In genomic region chr1:24849653-24850295, GRCh38 we compare ENCODE assay signal across 9 cellular contexts.
A peak's percentile ranks its signal among the peaks of the same experiment; 100 is the strongest.
DNase-seq lines count a peak whose midpoint lies in the region; ATAC-seq and TF ChIP-seq lines count a peak whose summit lies in the region.
"Had no signal": no experiment of that assay in that cellular context is flagged by ENCODE, and none has a peak within 500 bp of the region (broad histone marks: within the 10 kb centered on the region; RNA-seq: fewer than 3 reads in every experiment).

No MANE protein-coding gene starts in this region.

- peak; percentile 53 to 60 for TF ChIP-seq RAD21 in liver (IDR thresholded peaks at IDR 0.05)

- CTCF ChIA-PET in activated CD4-positive, alpha-beta memory T cell treated with anti-CD3 and anti-CD28 coated beads, Interleukin-2, amount 10 ng/mL, durations not matched to agents 7 days and 5 days (lab: Charles Lee) = interaction anchor here (0.6 to 6.1 kb wide), 7 partner anchors 14 to 355 kb away, joined by 3 to 36 read pairs (median 12); no protein-coding TSS in a partner anchor

- POLR2A ChIA-PET in activated CD4-positive, alpha-beta memory T cell treated with anti-CD3 and anti-CD28 coated beads, Interleukin-2, amount 10 ng/mL, durations not matched to agents 7 days and 5 days (lab: Charles Lee) = interaction anchor here (2.0 to 2.6 kb wide), 2 partner anchors 187 to 250 kb away, joined by 7 to 10 read pairs; no protein-coding TSS in a partner anchor

- H3K4me1 Mint-ChIP-seq in activated CD4-positive, alpha-beta memory T cell treated with anti-CD3 and anti-CD28 coated beads, Interleukin-2, amount 10 ng/mL, durations not matched to agents 7 days and 5 days = peaks cover 26% of the 10 kb centered on the region

- no peak overlapping the region for H3K9ac ChIP-seq in liver (ENCODE audit: low read depth in 1 of 2, low read length in 2 of 2)

- H3K27ac ChIP-seq in liver (ENCODE audit: low read depth in 1 of 2, low read length in 2 of 2) = no peak overlapping the region
- H3K27ac ChIP-seq: thoracic aorta had no signal

- H3K4me3 Mint-ChIP-seq in activated CD4-positive, alpha-beta memory T cell treated with anti-CD3 and anti-CD28 coated beads, Interleukin-2, amount 10 ng/mL, durations not matched to agents 7 days and 5 days = peak overlapping the region; percentile 11

- H3K4me3 ChIP-seq in liver (ENCODE audit: low read depth in 1 of 3, low read length in 3 of 3) = no peak overlapping the region

- no peaks in the 10 kb centered on the region for H3K36me3 Mint-ChIP-seq in activated CD4-positive, alpha-beta memory T cell treated with anti-CD3 and anti-CD28 coated beads, Interleukin-2, amount 10 ng/mL, durations not matched to agents 7 days and 5 days (ENCODE audit: low read depth)

- no peak overlapping the region for H3K27ac Mint-ChIP-seq in activated CD4-positive, alpha-beta memory T cell treated with anti-CD3 and anti-CD28 coated beads, Interleukin-2, amount 10 ng/mL, durations not matched to agents 7 days and 5 days

- 52% methylated on average over 10 of the region's 10 CpGs for WGBS in liver

- H3K9me3 ChIP-seq in liver (ENCODE audit: control insufficient read depth in 4 of 4, low read length in 3 of 4) = no peaks in the 10 kb centered on the region
- H3K9me3 ChIP-seq: thoracic aorta had no signal

- no peaks in the 10 kb centered on the region for H3K9me3 Mint-ChIP-seq in activated CD4-positive, alpha-beta memory T cell treated with anti-CD3 and anti-CD28 coated beads, Interleukin-2, amount 10 ng/mL, durations not matched to agents 7 days and 5 days

- in situ Hi-C loops in Caki2 (cut with HindIII; ENCODE audit: low pct_unique_long_range_greater_than_20kb, low sequenced_read_pairs) = no loop called here

- DNase-seq in Caki2 (ENCODE audit: low read depth) (peak; percentile 41), HT1080 (ENCODE audit: low read depth) (peak; percentile 44), NCI-H1694 treated with DMSO at 0.1 percent for 48 hours (lab: John Stamatoyannopoulos, UW) (no peak), NCI-H226 (no peak)
- peak; percentile 34 for DNase-seq in activated CD4-positive, alpha-beta memory T cell treated with anti-CD3 and anti-CD28 coated beads, Interleukin-2, amount 10 ng/mL, durations not matched to agents 7 days and 5 days

- ATAC-seq in GM18907 (IDR thresholded peaks at IDR 0.05; ENCODE audit: unreplicated experiment) (no peak), HG02759 (IDR thresholded peaks at IDR 0.05; ENCODE audit: unreplicated experiment) (no peak)

- TF ChIP-seq CTCF in liver (IDR thresholded peaks at IDR 0.05; ENCODE audit: low read depth, low read length, missing input control) = no peak

- no peaks in the 10 kb centered on the region for H3K27me3 ChIP-seq in liver (ENCODE audit: control insufficient read depth in 4 of 4, insufficient read depth in 4 of 4, low read length in 3 of 4)

- no peaks in the 10 kb centered on the region for H3K36me3 ChIP-seq in liver (ENCODE audit: control insufficient read depth in 4 of 4, insufficient read depth in 3 of 4, low read depth in 1 of 4, low read length in 3 of 4)
- H3K36me3 ChIP-seq: thoracic aorta had no signal

- H3K27me3 Mint-ChIP-seq in activated CD4-positive, alpha-beta memory T cell treated with anti-CD3 and anti-CD28 coated beads, Interleukin-2, amount 10 ng/mL, durations not matched to agents 7 days and 5 days = peaks cover 28% of the 10 kb centered on the region

- H3K4me1 ChIP-seq in liver (ENCODE audit: control insufficient read depth in 4 of 4, insufficient read depth in 4 of 4, low read length in 3 of 4) = peaks cover 0 to 16% (median 9%) of the 10 kb centered on the region in 4 donors

TF ChIP-seq in liver, 16 proteins besides CTCF, POLR2A, EP300 and RAD21:
- TF ChIP-seq YY1 (IDR thresholded peaks at IDR 0.05) (no peak), HNF4A (conservative IDR thresholded peaks at IDR 0.05) (no peak), EGR1 (IDR thresholded peaks at IDR 0.05; ENCODE audit: low read depth in 2 of 2) (no peak), TAF1 (conservative IDR thresholded peaks at IDR 0.05) (no peak), SP1 (IDR thresholded peaks at IDR 0.05) (no peak), ZBTB33 (IDR thresholded peaks at IDR 0.05) (no peak), JUND (IDR thresholded peaks at IDR 0.05) (no peak), REST (IDR thresholded peaks at IDR 0.05) (no peak), ATF3 (IDR thresholded peaks at IDR 0.05) (no peak), GABPA (IDR thresholded peaks at IDR 0.05 in 1 of 2, conservative IDR thresholded peaks at IDR 0.05 in 1 of 2) (no peak), FOXA1 (IDR thresholded peaks at IDR 0.05) (no peak)

Comparison
In these comparisons a context has a peak if more than half of its experiments do, and no peak if none do; other contexts are left out.
1. DNase-seq: peak in Caki2 (single experiment), HT1080 (single experiment) and activated CD4-positive, alpha-beta memory T cell treated with anti-CD3 and anti-CD28 coated beads, Interleukin-2, amount 10 ng/mL, durations not matched to agents 7 days and 5 days (single experiment); none in NCI-H1694 treated with DMSO at 0.1 percent for 48 hours (single experiment) and NCI-H226 (single experiment).